1 cellular context compared by ENCODE assay signal in genomic region chr5:217860-218456, GRCh38.
TF ChIP-seq lines count a peak whose summit lies in the region.

Gene CCDC127 (minus strand): TSS chr5:218153. CDS start chr5:216849, 1,304 bp downstream.
Gene SDHA (plus strand): TSS chr5:218320. CDS start chr5:218356, 36 bp downstream.

TF ChIP-seq in HepG2, 621 proteins besides CTCF, POLR2A, EP300 and RAD21 (continued from another document and continues in another):
- TF ChIP-seq ZNF687 (CRISPR knock-in tag; IDR thresholded peaks at IDR 0.05) (peak; percentile 60; the same call in 1 of the 2 replicates), GATAD1 (CRISPR knock-in tag; IDR thresholded peaks at IDR 0.05) (peak; percentile 52), ELF1 (CRISPR knock-in tag; IDR thresholded peaks at IDR 0.05) (no peak), SMC3 (IDR thresholded peaks at IDR 0.05; ENCODE audit: low read length) (no peak), THAP11 (CRISPR knock-in tag; IDR thresholded peaks at IDR 0.05) (peak; percentile 58), SAFB2 (CRISPR knock-in tag; IDR thresholded peaks at IDR 0.05; ENCODE audit: borderline replicate concordance, low read depth) (0 out of 2 replicates have a peak, but pooled peaks have one; percentile 14), ZNF749 (CRISPR knock-in tag; IDR thresholded peaks at IDR 0.05; ENCODE audit: borderline replicate concordance) (no peak), ZNF501 (CRISPR knock-in tag; IDR thresholded peaks at IDR 0.05) (peak; percentile 78; the same call in 1 of the 2 replicates), ZNF674 (CRISPR knock-in tag; IDR thresholded peaks at IDR 0.05; ENCODE audit: low read depth) (peak; percentile 21; the same call in 1 of the 2 replicates), THAP9 (CRISPR knock-in tag; IDR thresholded peaks at IDR 0.05; ENCODE audit: borderline replicate concordance) (peak; percentile 55; the same call in 1 of the 2 replicates), SMAD1 (CRISPR knock-in tag; IDR thresholded peaks at IDR 0.05; ENCODE audit: borderline replicate concordance, low read depth) (peak; percentile 47; the same call in 1 of the 2 replicates), ZNF205 (CRISPR knock-in tag; IDR thresholded peaks at IDR 0.05) (0 out of 2 replicates have a peak, but pooled peaks have one; percentile 14), TCF7 (IDR thresholded peaks at IDR 0.05; ENCODE audit: low read depth) (no peak), RBFOX2 (IDR thresholded peaks at IDR 0.05; ENCODE audit: low read depth, low read length) (peak; percentile 86), SP5 (CRISPR knock-in tag; IDR thresholded peaks at IDR 0.05; ENCODE audit: borderline replicate concordance, low read depth) (no peak), ZSCAN21 (CRISPR knock-in tag; IDR thresholded peaks at IDR 0.05; ENCODE audit: borderline replicate concordance) (0 out of 2 replicates have a peak, but pooled peaks have one; percentile 37), SALL1 (CRISPR knock-in tag; IDR thresholded peaks at IDR 0.05) (peak; percentile 47), NR2F6 (IDR thresholded peaks at IDR 0.05) (no peak), NR2F6 (CRISPR knock-in tag; IDR thresholded peaks at IDR 0.05) (peak; percentile 6; the same call in 1 of the 2 replicates), ZNF788 (CRISPR knock-in tag; IDR thresholded peaks at IDR 0.05; ENCODE audit: borderline replicate concordance) (0 out of 2 replicates have a peak, but pooled peaks have one; percentile 47), ZNF251 (CRISPR knock-in tag; IDR thresholded peaks at IDR 0.05) (no peak), TSC22D2 (CRISPR knock-in tag; IDR thresholded peaks at IDR 0.05; ENCODE audit: borderline replicate concordance) (no peak), PHF20 (CRISPR knock-in tag; IDR thresholded peaks at IDR 0.05) (peak; percentile 37; the same call in 1 of the 2 replicates), SMARCC2 (IDR thresholded peaks at IDR 0.05) (no peak), THAP8 (CRISPR knock-in tag; IDR thresholded peaks at IDR 0.05; ENCODE audit: borderline replicate concordance) (peak; percentile 23; the same call in 1 of the 2 replicates), ZNF616 (CRISPR knock-in tag; IDR thresholded peaks at IDR 0.05; ENCODE audit: low read depth) (no peak), ZFP36 (IDR thresholded peaks at IDR 0.05; ENCODE audit: borderline replicate concordance, low read depth, low read length, partially characterized antibody) (no peak), SP2 (CRISPR knock-in tag; IDR thresholded peaks at IDR 0.05) (peak; percentile 28; the same call in 1 of the 2 replicates), PHF8 (CRISPR knock-in tag; IDR thresholded peaks at IDR 0.05) (peak; percentile 75), SP4 (CRISPR knock-in tag; IDR thresholded peaks at IDR 0.05) (peak; percentile 50; the same call in 1 of the 2 replicates), ZNF260 (CRISPR knock-in tag; IDR thresholded peaks at IDR 0.05; ENCODE audit: borderline replicate concordance, low read depth) (no peak), TBX3 (IDR thresholded peaks at IDR 0.05; ENCODE audit: borderline replicate concordance) (no peak), MIER3 (CRISPR knock-in tag; IDR thresholded peaks at IDR 0.05; ENCODE audit: borderline replicate concordance) (0 out of 2 replicates have a peak, but pooled peaks have one; percentile 25), NR2C2 (CRISPR knock-in tag; IDR thresholded peaks at IDR 0.05; ENCODE audit: borderline replicate concordance) (peak; percentile 77), ZC3H13 (CRISPR knock-in tag; IDR thresholded peaks at IDR 0.05) (0 out of 2 replicates have a peak, but pooled peaks have one; percentile 59), ZNF605 (CRISPR knock-in tag; IDR thresholded peaks at IDR 0.05) (0 out of 2 replicates have a peak, but pooled peaks have one; percentile 38), CHD2 (IDR thresholded peaks at IDR 0.05; ENCODE audit: low read depth, low read length) (peak; percentile 41), ZFX (CRISPR knock-in tag; IDR thresholded peaks at IDR 0.05; ENCODE audit: low read depth) (peak; percentile 91), ZNF530 (CRISPR knock-in tag; IDR thresholded peaks at IDR 0.05; ENCODE audit: low read depth) (no peak), MEIS2 (CRISPR knock-in tag; IDR thresholded peaks at IDR 0.05) (peak; percentile 26; the same call in 1 of the 2 replicates), HOXA9 (CRISPR knock-in tag; IDR thresholded peaks at IDR 0.05; ENCODE audit: borderline replicate concordance) (peak; percentile 77; the same call in 1 of the 2 replicates), TEAD3 (CRISPR knock-in tag; optimal IDR thresholded peaks at IDR 0.05; ENCODE audit: borderline replicate concordance) (peak; percentile 26), ZNF644 (CRISPR knock-in tag; IDR thresholded peaks at IDR 0.05; ENCODE audit: low read depth) (no peak), TMF1 (CRISPR knock-in tag; IDR thresholded peaks at IDR 0.05; ENCODE audit: low read depth) (peak; percentile 40; the same call in 1 of the 2 replicates), POLR2G (IDR thresholded peaks at IDR 0.05; ENCODE audit: low read depth, low read length) (peak; percentile 80), MXD1 (CRISPR knock-in tag; IDR thresholded peaks at IDR 0.05) (peak; percentile 68; the same call in 1 of the 2 replicates), ZNF20 (CRISPR knock-in tag; IDR thresholded peaks at IDR 0.05) (no peak), REPIN1 (CRISPR knock-in tag; IDR thresholded peaks at IDR 0.05; ENCODE audit: borderline replicate concordance, low read depth) (0 out of 2 replicates have a peak, but pooled peaks have one; percentile 37), KLF12 (CRISPR knock-in tag; IDR thresholded peaks at IDR 0.05; ENCODE audit: borderline replicate concordance) (0 out of 2 replicates have a peak, but pooled peaks have one; percentile 42)
- TF ChIP-seq, protein P1, sequence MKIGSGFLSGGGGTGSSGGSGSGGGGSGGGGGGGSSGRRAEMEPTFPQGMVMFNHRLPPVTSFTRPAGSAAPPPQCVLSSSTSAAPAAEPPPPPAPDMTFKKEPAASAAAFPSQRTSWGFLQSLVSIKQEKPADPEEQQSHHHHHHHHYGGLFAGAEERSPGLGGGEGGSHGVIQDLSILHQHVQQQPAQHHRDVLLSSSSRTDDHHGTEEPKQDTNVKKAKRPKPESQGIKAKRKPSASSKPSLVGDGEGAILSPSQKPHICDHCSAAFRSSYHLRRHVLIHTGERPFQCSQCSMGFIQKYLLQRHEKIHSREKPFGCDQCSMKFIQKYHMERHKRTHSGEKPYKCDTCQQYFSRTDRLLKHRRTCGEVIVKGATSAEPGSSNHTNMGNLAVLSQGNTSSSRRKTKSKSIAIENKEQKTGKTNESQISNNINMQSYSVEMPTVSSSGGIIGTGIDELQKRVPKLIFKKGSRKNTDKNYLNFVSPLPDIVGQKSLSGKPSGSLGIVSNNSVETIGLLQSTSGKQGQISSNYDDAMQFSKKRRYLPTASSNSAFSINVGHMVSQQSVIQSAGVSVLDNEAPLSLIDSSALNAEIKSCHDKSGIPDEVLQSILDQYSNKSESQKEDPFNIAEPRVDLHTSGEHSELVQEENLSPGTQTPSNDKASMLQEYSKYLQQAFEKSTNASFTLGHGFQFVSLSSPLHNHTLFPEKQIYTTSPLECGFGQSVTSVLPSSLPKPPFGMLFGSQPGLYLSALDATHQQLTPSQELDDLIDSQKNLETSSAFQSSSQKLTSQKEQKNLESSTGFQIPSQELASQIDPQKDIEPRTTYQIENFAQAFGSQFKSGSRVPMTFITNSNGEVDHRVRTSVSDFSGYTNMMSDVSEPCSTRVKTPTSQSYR (CRISPR knock-in tag; IDR thresholded peaks at IDR 0.05; ENCODE audit: borderline replicate concordance) = peak; percentile 82
- TF ChIP-seq, protein P2, sequence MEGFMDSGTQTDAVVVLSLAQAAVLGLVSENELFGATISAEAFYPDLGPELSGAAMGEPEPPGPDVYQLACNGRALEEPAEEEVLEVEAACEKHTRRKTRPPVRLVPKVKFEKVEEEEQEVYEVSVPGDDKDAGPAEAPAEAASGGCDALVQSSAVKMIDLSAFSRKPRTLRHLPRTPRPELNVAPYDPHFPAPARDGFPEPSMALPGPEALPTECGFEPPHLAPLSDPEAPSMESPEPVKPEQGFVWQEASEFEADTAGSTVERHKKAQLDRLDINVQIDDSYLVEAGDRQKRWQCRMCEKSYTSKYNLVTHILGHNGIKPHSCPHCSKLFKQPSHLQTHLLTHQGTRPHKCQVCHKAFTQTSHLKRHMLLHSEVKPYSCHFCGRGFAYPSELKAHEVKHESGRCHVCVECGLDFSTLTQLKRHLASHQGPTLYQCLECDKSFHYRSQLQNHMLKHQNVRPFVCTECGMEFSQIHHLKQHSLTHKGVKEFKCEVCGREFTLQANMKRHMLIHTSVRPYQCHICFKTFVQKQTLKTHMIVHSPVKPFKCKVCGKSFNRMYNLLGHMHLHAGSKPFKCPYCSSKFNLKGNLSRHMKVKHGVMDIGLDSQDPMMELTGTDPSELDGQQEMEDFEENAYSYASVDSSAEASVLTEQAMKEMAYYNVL (CRISPR knock-in tag; IDR thresholded peaks at IDR 0.05; ENCODE audit: borderline replicate concordance) = no peak
- TF ChIP-seq, protein P3, sequence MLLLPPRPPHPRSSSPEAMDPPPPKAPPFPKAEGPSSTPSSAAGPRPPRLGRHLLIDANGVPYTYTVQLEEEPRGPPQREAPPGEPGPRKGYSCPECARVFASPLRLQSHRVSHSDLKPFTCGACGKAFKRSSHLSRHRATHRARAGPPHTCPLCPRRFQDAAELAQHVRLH (CRISPR knock-in tag; IDR thresholded peaks at IDR 0.05; ENCODE audit: borderline replicate concordance, low read depth) = 0 out of 2 replicates have a peak, but pooled peaks have one; percentile 57
- TF ChIP-seq, protein P4, sequence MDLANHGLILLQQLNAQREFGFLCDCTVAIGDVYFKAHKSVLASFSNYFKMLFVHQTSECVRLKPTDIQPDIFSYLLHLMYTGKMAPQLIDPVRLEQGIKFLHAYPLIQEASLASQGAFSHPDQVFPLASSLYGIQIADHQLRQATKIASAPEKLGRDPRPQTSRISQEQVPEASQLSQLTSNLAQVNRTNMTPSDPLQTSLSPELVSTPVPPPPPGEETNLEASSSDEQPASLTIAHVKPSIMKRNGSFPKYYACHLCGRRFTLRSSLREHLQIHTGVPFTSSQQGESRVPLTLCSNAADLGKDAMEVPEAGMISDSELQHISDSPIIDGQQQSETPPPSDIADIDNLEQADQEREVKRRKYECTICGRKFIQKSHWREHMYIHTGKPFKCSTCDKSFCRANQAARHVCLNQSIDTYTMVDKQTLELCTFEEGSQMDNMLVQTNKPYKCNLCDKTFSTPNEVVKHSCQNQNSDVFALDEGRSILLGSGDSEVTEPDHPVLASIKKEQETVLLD (CRISPR knock-in tag; IDR thresholded peaks at IDR 0.05; ENCODE audit: low read depth) = peak; percentile 66; the same call in 1 of the 2 replicates
